ENCODE assay signal across 34 cellular contexts in the genomic region with DNA sequence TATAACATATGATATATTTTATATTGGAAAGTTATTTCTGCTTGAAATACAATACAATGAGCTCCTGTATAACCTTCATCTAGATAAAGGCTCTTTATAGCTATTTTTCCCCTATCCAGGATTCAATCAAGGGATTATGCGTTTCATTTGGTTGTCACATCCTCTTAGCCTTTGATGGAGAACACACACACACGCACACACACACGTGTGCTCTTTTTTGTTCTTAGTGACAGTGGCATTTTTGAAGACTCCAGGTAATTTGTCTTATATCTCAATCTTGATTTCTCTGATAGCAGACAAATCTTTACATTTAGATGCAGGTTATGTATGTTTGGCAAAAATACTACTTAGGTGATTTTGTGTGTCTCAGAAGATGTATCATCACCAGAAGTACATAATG.
"Had no signal": no experiment of that assay in that cellular context is flagged by ENCODE, and none has a peak within 500 bp of the region (broad histone marks: within the 10 kb centered on the region; RNA-seq: fewer than 3 reads in every experiment).

No MANE protein-coding gene starts in this region.

- H3K4me2 ChIP-seq: KMS-11 had no signal

- H3K9me3 ChIP-seq: MG63 had no signal

- H3K27me3 ChIP-seq: MG63 had no signal

- DNase-seq: Karpas-422, Kasumi-1, MG63, MM.1S, MV-4-11, NCI-H1048, NCI-H1092, NCI-H1092 treated with DMSO at 0.1 percent for 48 hours, NCI-H1105, NCI-H1105 treated with DMSO at 0.1 percent for 48 hours, NCI-H1417, NCI-H1417 treated with DMSO at 0.1 percent for 48 hours, NCI-H1436, NCI-H1436 treated with DMSO at 0.1 percent for 48 hours, NCI-H146, NCI-H1694, NCI-H1694 treated with DMSO at 0.1 percent for 48 hours, NCI-H187, NCI-H187 treated with DMSO at 0.1 percent for 48 hours, NCI-H1930, NCI-H2029, NCI-H2029 treated with DMSO at 0.1 percent for 48 hours, NCI-H2081, NCI-H2081 treated with DMSO at 0.1 percent for 48 hours, NCI-H2107, NCI-H2171, NCI-H2171 treated with DMSO at 0.1 percent for 48 hours, NCI-H2227 treated with DMSO at 0.1 percent for 48 hours, NCI-H226, NCI-H345, NCI-H446, NCI-H446 treated with DMSO at 0.1 percent for 48 hours, NCI-H510A had no signal

- H3K4me3 ChIP-seq: MG63 had no signal

- H3K27ac ChIP-seq: KMS-11 had no signal

- H3K36me3 ChIP-seq: MG63 had no signal

- H3K9ac ChIP-seq: KMS-11 had no signal
